In the genomic region with DNA sequence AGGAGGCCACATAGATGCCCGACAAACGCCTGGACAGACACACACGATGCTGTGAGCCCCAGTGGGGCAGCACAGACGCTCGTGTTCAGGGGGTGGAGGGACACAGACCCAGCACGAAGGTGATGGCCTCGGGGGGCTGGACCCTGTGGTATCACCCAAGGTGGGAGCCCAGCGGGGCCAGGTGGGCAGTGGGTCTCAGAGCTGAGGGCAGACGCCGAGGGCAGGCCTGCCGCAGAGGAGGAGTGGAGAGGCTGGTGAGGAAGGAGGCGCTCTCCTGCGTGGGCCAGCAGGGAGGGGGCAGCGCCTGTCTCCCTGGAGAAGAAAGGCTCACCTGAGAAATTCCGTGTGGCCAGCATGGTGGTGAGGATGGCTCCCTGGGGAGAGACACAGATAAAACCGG, we compare ENCODE assay signal across 1 cellular context.
TF ChIP-seq lines count a peak whose summit lies in the region.

No MANE protein-coding gene starts in this region.

TF ChIP-seq in H1, 55 proteins besides CTCF, POLR2A, EP300 and RAD21:
- no peak for TF ChIP-seq SUZ12 (IDR thresholded peaks at IDR 0.05; ENCODE audit: low read length)
- TF ChIP-seq KDM5A (IDR thresholded peaks at IDR 0.05; ENCODE audit: low read length): no peak
- no peak for TF ChIP-seq TAF1 (IDR thresholded peaks at IDR 0.05; ENCODE audit: low read depth, low read length)
- TF ChIP-seq RBBP5 (IDR thresholded peaks at IDR 0.05; ENCODE audit: borderline replicate concordance, low read depth, low read length): no peak
- no peak for TF ChIP-seq ZNF274 (IDR thresholded peaks at IDR 0.05; ENCODE audit: borderline replicate concordance, extremely low read depth, low read length)
- TF ChIP-seq NANOG (IDR thresholded peaks at IDR 0.05; ENCODE audit: insufficient read depth, low read depth, low read length, poor library complexity, severe bottlenecking): no peak
- TF ChIP-seq TAF7 (optimal IDR thresholded peaks at IDR 0.05; ENCODE audit: borderline replicate concordance, low read depth, low read length): no peak
- TF ChIP-seq TEAD4 (IDR thresholded peaks at IDR 0.05; ENCODE audit: low read depth, low read length): no peak
